In the genomic region with DNA sequence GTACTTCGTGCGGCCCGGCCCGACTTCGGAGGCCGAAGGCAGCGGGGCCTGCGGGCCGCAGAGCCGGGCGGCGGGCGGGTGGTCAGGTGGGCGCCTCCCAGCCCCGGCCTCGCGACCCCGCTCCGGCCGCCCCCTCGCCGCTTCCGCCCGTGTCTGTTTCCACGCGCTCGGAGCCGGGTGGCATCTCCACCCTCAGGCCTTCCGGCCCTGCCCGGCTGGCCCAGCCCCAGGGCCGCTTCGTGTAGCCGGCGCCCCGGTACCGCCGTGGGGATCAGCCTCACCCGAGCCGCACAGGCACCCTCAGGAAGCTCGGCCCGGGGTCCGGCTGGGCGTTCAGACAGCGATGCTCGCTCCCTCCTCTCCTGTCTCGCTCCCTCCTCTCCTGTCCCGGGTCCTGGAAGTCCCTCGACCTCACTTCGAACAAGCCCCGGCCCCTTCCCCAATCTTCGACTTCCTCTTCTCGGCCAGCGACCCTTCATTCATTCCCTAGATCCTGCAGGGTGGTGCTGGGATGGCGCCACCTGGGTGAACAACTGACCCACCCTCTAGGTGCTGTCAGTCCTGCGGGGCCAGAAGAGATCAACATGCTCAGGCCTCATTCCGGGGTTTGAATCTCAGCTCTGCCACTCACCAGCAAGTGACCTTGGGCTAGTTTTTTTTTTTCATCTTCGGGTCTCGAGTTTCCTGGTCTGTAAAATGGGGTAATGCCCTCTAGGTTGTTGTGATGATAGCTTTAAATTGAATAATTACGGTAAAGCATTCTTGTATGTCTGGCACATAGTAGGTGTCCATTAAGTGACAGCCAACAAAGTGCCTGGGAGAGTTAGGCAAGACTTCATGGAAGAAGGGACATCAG, we compare ENCODE assay signal across 8 cellular contexts. TPM values are rescaled to one million over a fixed set of nuclear protein-coding genes. Genes with fewer than 3 reads are reported as not detected.
DNase-seq lines count a peak whose midpoint lies in the region; ATAC-seq and TF ChIP-seq lines count a peak whose summit lies in the region.

No MANE protein-coding gene starts in this region.

- intact Hi-C loops in heart right ventricle (cut with DNase I), result loop anchor here in 2 of 10 donors (1.0 to 2.0 kb wide), 2 partner anchors 27 to 28 kb away; a partner anchor contains a TSS

- H3K9me3 Mint-ChIP-seq in activated naive CD4-positive, alpha-beta T cell treated with anti-CD3 and anti-CD28 coated beads, Interleukin-2, amount 10 ng/mL, durations not matched to agents 7 days and 5 days, result no peaks in the 10 kb centered on the region

- CTCF ChIA-PET in activated naive CD4-positive, alpha-beta T cell treated with anti-CD3 and anti-CD28 coated beads, Interleukin-2, amount 10 ng/mL, durations not matched to agents 7 days and 5 days (lab: Charles Lee), result interaction anchor here (1.0 kb wide), 1 partner anchor 154 kb away, joined by 4 read pairs; no protein-coding TSS in a partner anchor

- H3K9me3 ChIP-seq in heart right ventricle, result no peaks in the 10 kb centered on the region

- H3K27ac ChIP-seq in heart right ventricle, result peak overlapping the region; percentile 36 to 97 (median 90)
- peak overlapping the region; percentile 83 for H3K27ac ChIP-seq in rectal smooth muscle tissue (ENCODE audit: low read depth, low read length)

- no peaks in the 10 kb centered on the region for H3K27me3 Mint-ChIP-seq in activated naive CD4-positive, alpha-beta T cell treated with anti-CD3 and anti-CD28 coated beads, Interleukin-2, amount 10 ng/mL, durations not matched to agents 7 days and 5 days

- H3K4me1 ChIP-seq in heart right ventricle (peaks cover 5 to 44% (median 25%) of the 10 kb centered on the region in 9 donors), rectal smooth muscle tissue (ENCODE audit: control insufficient read depth, insufficient read depth, low read length) (peaks cover 5% of the 10 kb centered on the region)

- peak overlapping the region; percentile 99 for H3K4me3 Mint-ChIP-seq in activated naive CD4-positive, alpha-beta T cell treated with anti-CD3 and anti-CD28 coated beads, Interleukin-2, amount 10 ng/mL, durations not matched to agents 7 days and 5 days

- no peak for TF ChIP-seq CTCF in heart right ventricle (IDR thresholded peaks at IDR 0.05)

- H3K36me3 ChIP-seq in heart right ventricle (peaks cover 0 to 38% (median 14%) of the 10 kb centered on the region in 9 donors), rectal smooth muscle tissue (ENCODE audit: control insufficient read depth, insufficient read depth, low read length) (peaks cover 13% of the 10 kb centered on the region)

- H3K27me3 ChIP-seq in heart right ventricle (no peaks in the 10 kb centered on the region), rectal smooth muscle tissue (ENCODE audit: control insufficient read depth, insufficient read depth, low read length) (no peaks in the 10 kb centered on the region)

- peak overlapping the region; percentile 93 for H3K27ac Mint-ChIP-seq in activated naive CD4-positive, alpha-beta T cell treated with anti-CD3 and anti-CD28 coated beads, Interleukin-2, amount 10 ng/mL, durations not matched to agents 7 days and 5 days

- peak; percentile 38 for ATAC-seq in HG02763 (IDR thresholded peaks at IDR 0.05; ENCODE audit: unreplicated experiment)
- ATAC-seq in heart right ventricle, result peak; percentile 4 to 55 (median 40)

- H3K4me1 Mint-ChIP-seq in activated naive CD4-positive, alpha-beta T cell treated with anti-CD3 and anti-CD28 coated beads, Interleukin-2, amount 10 ng/mL, durations not matched to agents 7 days and 5 days, result peaks cover 24% of the 10 kb centered on the region

- H3K9ac ChIP-seq in rectal smooth muscle tissue (ENCODE audit: low read length), result peak overlapping the region; percentile 46

- H3K36me3 Mint-ChIP-seq in activated naive CD4-positive, alpha-beta T cell treated with anti-CD3 and anti-CD28 coated beads, Interleukin-2, amount 10 ng/mL, durations not matched to agents 7 days and 5 days, result peaks cover 29% of the 10 kb centered on the region

- DNase-seq in activated gamma-delta T cell treated with Interleukin-2 at 50 U/mL for 16 hours (peak; percentile 31), activated gamma-delta T cell (lab: John Stamatoyannopoulos, UW) (no peak), NCI-H1092 treated with DMSO at 0.1 percent for 48 hours (lab: John Stamatoyannopoulos, UW) (peak; percentile 29), heart right ventricle (no peak), COLO829 (ENCODE audit: low spot score) (no peak)
- peak; percentile 59 for DNase-seq in activated naive CD4-positive, alpha-beta T cell treated with anti-CD3 and anti-CD28 coated beads, Interleukin-2, amount 10 ng/mL, durations not matched to agents 7 days and 5 days

- H3K4me3 ChIP-seq in heart right ventricle (peak overlapping the region; percentile 77 to 99 (median 88)), rectal smooth muscle tissue (ENCODE audit: low read length) (peak overlapping the region; percentile 89)

- 1 to 2% methylated on average over 49 to 59 of the region's 59 CpGs for WGBS in heart right ventricle, 2 donors

RNA-seq across cellular contexts. Expression of a gene that starts 0.6 kb away (rescaled TPM):
- total RNA-seq in heart right ventricle, result 10 to 100 TPM; 24.2 to 35.1 (median 27.7) TPM
- polyA plus RNA-seq in heart right ventricle, result 10 to 100 TPM; 38.8 to 44.6 TPM

RNA-seq across cellular contexts. Expression of a gene that starts 18.6 kb away (rescaled TPM):
- total RNA-seq in heart right ventricle, result 10 to 100 TPM in 1 of 10 donors, 1 to 10 TPM in 9; 3.9 to 10.7 (median 5.4) TPM
- polyA plus RNA-seq in heart right ventricle, result 1 to 10 TPM; 2.0 to 9.9 TPM

RNA-seq across cellular contexts. Expression of a gene that starts 27.6 kb away (rescaled TPM):
- 10 to 100 TPM; 20.0 to 29.1 (median 23.7) TPM for total RNA-seq in heart right ventricle
- polyA plus RNA-seq in heart right ventricle, result 10 to 100 TPM; 15.7 to 16.8 TPM

RNA-seq across cellular contexts. Expression of a gene that starts 27.8 kb away (rescaled TPM):
- 10 to 100 TPM in 1 of 10 donors, 1 to 10 TPM in 9; 6.1 to 15.8 (median 7.8) TPM for total RNA-seq in heart right ventricle
- polyA plus RNA-seq in heart right ventricle, result 1 to 10 TPM; 8.0 to 8.2 TPM

RNA-seq across cellular contexts. Expression of a gene that starts 39.8 kb away (rescaled TPM):
- total RNA-seq in heart right ventricle, result under 1 TPM in 4 of 10 donors, not detected in 6; 0.32 to 0.41 (median 0.38) TPM
- under 1 TPM in 1 of 2 donors, not detected in 1; 0.37 TPM for polyA plus RNA-seq in heart right ventricle

Comparison
In these comparisons a context has a peak if more than half of its experiments do, and no peak if none do; other contexts are left out.
1. DNase-seq: peak in activated gamma-delta T cell treated with Interleukin-2 at 50 U/mL for 16 hours (single experiment), NCI-H1092 treated with DMSO at 0.1 percent for 48 hours (single experiment) and activated naive CD4-positive, alpha-beta T cell treated with anti-CD3 and anti-CD28 coated beads, Interleukin-2, amount 10 ng/mL, durations not matched to agents 7 days and 5 days (single experiment); none in activated gamma-delta T cell (single experiment), heart right ventricle (0 of 2) and COLO829 (single experiment).